Comparison of ENCODE assay signal across 13 cellular contexts in genomic region chr11:67027943-67028542, GRCh38. TPM values are rescaled to one million over a fixed set of nuclear protein-coding genes. Genes with fewer than 3 reads are reported as not detected.
DNase-seq lines count a peak whose midpoint lies in the region; ATAC-seq and TF ChIP-seq lines count a peak whose summit lies in the region.
"Had no signal": no experiment of that assay in that cellular context is flagged by ENCODE, and none has a peak within 500 bp of the region (broad histone marks: within the 10 kb centered on the region; RNA-seq: fewer than 3 reads in every experiment).

No MANE protein-coding gene starts in this region.

- peak overlapping the region; percentile 75 to 90 for H3K27ac ChIP-seq in breast epithelium
- H3K27ac ChIP-seq: esophagus squamous epithelium, thyroid gland had no signal

- POLR2A ChIA-PET in activated CD4-positive, alpha-beta T cell treated with anti-CD3 and anti-CD28 coated beads, Interleukin-2, amount 10 ng/mL, durations not matched to agents 7 days and 5 days (lab: Charles Lee), result interaction anchor here (0.7 kb wide), 1 partner anchor 202 kb away, joined by 3 read pairs; no protein-coding TSS in a partner anchor

- CTCF ChIA-PET in activated CD4-positive, alpha-beta T cell treated with anti-CD3 and anti-CD28 coated beads, Interleukin-2, amount 10 ng/mL, durations not matched to agents 7 days and 5 days (lab: Charles Lee), result interaction anchor here (1.3 kb wide), 1 partner anchor 30 kb away, joined by 3 read pairs; no protein-coding TSS in a partner anchor

- peak overlapping the region in 1 of 3 donors; percentile 41 for H3K4me3 ChIP-seq in breast epithelium
- H3K4me3 ChIP-seq: esophagus squamous epithelium, thyroid gland had no signal

- peaks cover 0 to 3% of the 10 kb centered on the region in 2 donors for H3K27me3 ChIP-seq in breast epithelium
- H3K27me3 ChIP-seq: thyroid gland had no signal

- peaks cover 9 to 19% of the 10 kb centered on the region in 2 donors for H3K4me1 ChIP-seq in breast epithelium

- peaks cover 65% of the 10 kb centered on the region for H3K27me3 Mint-ChIP-seq in activated CD4-positive, alpha-beta T cell treated with anti-CD3 and anti-CD28 coated beads, Interleukin-2, amount 10 ng/mL, durations not matched to agents 7 days and 5 days

- H3K4me3 Mint-ChIP-seq in activated CD4-positive, alpha-beta T cell treated with anti-CD3 and anti-CD28 coated beads, Interleukin-2, amount 10 ng/mL, durations not matched to agents 7 days and 5 days, result no peak overlapping the region

- no peak for TF ChIP-seq CTCF in breast epithelium (IDR thresholded peaks at IDR 0.05)

- peaks cover 20% of the 10 kb centered on the region for H3K4me1 Mint-ChIP-seq in activated CD4-positive, alpha-beta T cell treated with anti-CD3 and anti-CD28 coated beads, Interleukin-2, amount 10 ng/mL, durations not matched to agents 7 days and 5 days

- peak; percentile 73 for ATAC-seq in GM19452 (IDR thresholded peaks at IDR 0.05; ENCODE audit: unreplicated experiment)
- peak; percentile 46 for ATAC-seq in HG03108 (IDR thresholded peaks at IDR 0.05; ENCODE audit: unreplicated experiment)
- no peak for ATAC-seq in HG03159 (IDR thresholded peaks at IDR 0.05; ENCODE audit: unreplicated experiment)
- ATAC-seq in HG02981 (IDR thresholded peaks at IDR 0.05; ENCODE audit: unreplicated experiment), result no peak
- ATAC-seq: SK-N-SH treated with all-trans-retinoic acid at 6 μM for 48 hours had no signal

- H3K9me3 ChIP-seq in breast epithelium, result no peaks in the 10 kb centered on the region
- H3K9me3 ChIP-seq: esophagus squamous epithelium, thyroid gland had no signal

- no peaks in the 10 kb centered on the region for H3K36me3 Mint-ChIP-seq in activated CD4-positive, alpha-beta T cell treated with anti-CD3 and anti-CD28 coated beads, Interleukin-2, amount 10 ng/mL, durations not matched to agents 7 days and 5 days (ENCODE audit: low read depth)

- peak; percentile 59 for DNase-seq in ELF-1 (ENCODE audit: low read depth, low spot score)
- DNase-seq in breast epithelium (ENCODE audit: low spot score in 2 of 2), result peak in 1 of 2 donors; percentile 79
- no peak for DNase-seq in activated CD4-positive, alpha-beta T cell treated with anti-CD3 and anti-CD28 coated beads, Interleukin-2, amount 10 ng/mL, durations not matched to agents 7 days and 5 days
- no peak for DNase-seq in islet precursor cell
- DNase-seq: AML-193, esophagus squamous epithelium, occipital lobe, thyroid gland had no signal

- intact Hi-C loops in breast epithelium (cut with DNase I; ENCODE audit: low total_unique reads), result no loop called here

- no peak overlapping the region for H3K27ac Mint-ChIP-seq in activated CD4-positive, alpha-beta T cell treated with anti-CD3 and anti-CD28 coated beads, Interleukin-2, amount 10 ng/mL, durations not matched to agents 7 days and 5 days

- no peak for TF ChIP-seq POLR2A in breast epithelium (IDR thresholded peaks at IDR 0.05)

- no peaks in the 10 kb centered on the region for H3K9me3 Mint-ChIP-seq in activated CD4-positive, alpha-beta T cell treated with anti-CD3 and anti-CD28 coated beads, Interleukin-2, amount 10 ng/mL, durations not matched to agents 7 days and 5 days

- H3K36me3 ChIP-seq in breast epithelium, result no peaks in the 10 kb centered on the region
- H3K36me3 ChIP-seq: esophagus squamous epithelium, thyroid gland had no signal

RNA-seq across cellular contexts. Expression of gene SYT12, which starts 5.1 kb away (rescaled TPM):
- 10 to 100 TPM in 2 of 3 donors, under 1 TPM in 1; 0.16 to 30.3 (median 10.2) TPM for total RNA-seq in breast epithelium
- total RNA-seq in activated CD4-positive, alpha-beta T cell treated with anti-CD3 and anti-CD28 coated beads, Interleukin-2, amount 10 ng/mL, durations not matched to agents 7 days and 5 days, result not detected

RNA-seq across cellular contexts. Expression of gene RHOD, which starts 28.6 kb away (rescaled TPM):
- 10 to 100 TPM; 27.2 to 30.5 (median 28.1) TPM for total RNA-seq in breast epithelium
- under 1 TPM in 1 of 2 experiments, not detected in 1; 0.35 TPM for total RNA-seq in activated CD4-positive, alpha-beta T cell treated with anti-CD3 and anti-CD28 coated beads, Interleukin-2, amount 10 ng/mL, durations not matched to agents 7 days and 5 days
- total RNA-seq: occipital lobe had no signal

RNA-seq across cellular contexts. Expression of gene C11orf86, which starts 52.9 kb away (rescaled TPM):
- total RNA-seq in breast epithelium, result not detected
- total RNA-seq in activated CD4-positive, alpha-beta T cell treated with anti-CD3 and anti-CD28 coated beads, Interleukin-2, amount 10 ng/mL, durations not matched to agents 7 days and 5 days, result not detected
- total RNA-seq: esophagus squamous epithelium, occipital lobe, thyroid gland had no signal

Comparison
In these comparisons a context has a peak if more than half of its experiments do, and no peak if none do; other contexts are left out.
1. ATAC-seq: peak in GM19452 (single experiment) and HG03108 (single experiment); none in HG03159 (single experiment) and HG02981 (single experiment).
2. RNA of gene RHOD, which starts 28.6 kb away (total RNA-seq): 27.2 to 30.5 TPM in breast epithelium; 0.35 TPM in activated CD4-positive, alpha-beta T cell treated with anti-CD3 and anti-CD28 coated beads, Interleukin-2, amount 10 ng/mL, durations not matched to agents 7 days and 5 days; every median in the first group is over 10 times any median in the second.